Comparison of ENCODE assay signal across 21 cellular contexts in the genomic region with DNA sequence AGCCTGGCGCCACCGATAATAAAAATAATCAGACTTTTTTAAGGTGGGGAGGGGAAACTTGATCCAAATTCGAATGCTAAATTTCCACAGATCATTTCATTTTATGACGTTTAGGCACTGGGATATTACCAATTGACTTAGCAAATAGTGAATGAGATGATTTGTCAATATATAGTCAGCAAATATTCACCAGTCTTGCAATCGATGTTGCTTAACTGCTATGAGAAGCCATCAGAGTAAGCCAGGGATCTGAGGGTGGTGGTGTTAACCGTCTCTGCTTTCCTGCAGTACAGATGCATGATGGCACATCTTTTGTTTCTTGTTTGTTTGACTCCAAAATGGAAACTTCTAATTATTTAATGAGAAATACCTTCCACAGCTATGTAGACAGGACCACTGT.
A peak's percentile ranks its signal among the peaks of the same experiment; 100 is the strongest.
DNase-seq lines count a peak whose midpoint lies in the region; ATAC-seq and TF ChIP-seq lines count a peak whose summit lies in the region.
"Had no signal": no experiment of that assay in that cellular context is flagged by ENCODE, and none has a peak within 500 bp of the region (broad histone marks: within the 10 kb centered on the region; RNA-seq: fewer than 3 reads in every experiment).

No MANE protein-coding gene starts in this region.

- DNase-seq in HuH-7.5 (ENCODE audit: low spot score) (peak; percentile 13), iris pigment epithelial cell (ENCODE audit: low read depth) (peak; percentile 21), amygdala (lab: John Stamatoyannopoulos, UW) (no peak)
- DNase-seq in NK-92 treated with Interleukin-12 subunit alpha and Interleukin-12 subunit beta, amount 100 ng/mL, for 24 hours (lab: John Stamatoyannopoulos, UW): no peak
- no peak for DNase-seq in naive thymus-derived CD8-positive, alpha-beta T cell
- DNase-seq: AML-193; BE2C; CD4-positive, alpha-beta T cell; CD8-positive, alpha-beta memory T cell; DMS 273 treated with DMSO at 0.1 percent for 48 hours; DMS79; EL; GDM1; H9; HFFc6 had no signal

- no peaks in the 10 kb centered on the region for H3K4me1 ChIP-seq in HEK293 (ENCODE audit: control insufficient read depth, insufficient read depth, low read length)
- H3K4me1 ChIP-seq: BE2C had no signal

- no peak overlapping the region for H3K4me3 Mint-ChIP-seq in naive thymus-derived CD8-positive, alpha-beta T cell
- H3K4me3 Mint-ChIP-seq: CD14-positive monocyte; CD4-positive, alpha-beta T cell; CD8-positive, alpha-beta memory T cell; GM23338; H9 had no signal

- no peaks in the 10 kb centered on the region for H3K36me3 Mint-ChIP-seq in naive thymus-derived CD8-positive, alpha-beta T cell
- H3K36me3 Mint-ChIP-seq: CD14-positive monocyte; CD8-positive, alpha-beta memory T cell had no signal

- H3K4me1 Mint-ChIP-seq in naive thymus-derived CD8-positive, alpha-beta T cell: no peaks in the 10 kb centered on the region
- H3K4me1 Mint-ChIP-seq: CD14-positive monocyte; CD8-positive, alpha-beta memory T cell; GM23338; H9 had no signal

- TF ChIP-seq CTCF in HEK293 (tag by site-specific recombination; IDR thresholded peaks at IDR 0.05): no peak

- no peak overlapping the region for H3K27ac Mint-ChIP-seq in naive thymus-derived CD8-positive, alpha-beta T cell
- H3K27ac Mint-ChIP-seq: CD14-positive monocyte; CD4-positive, alpha-beta T cell; CD8-positive, alpha-beta memory T cell; GM23338; H9; HFFc6 had no signal

- no peak for ATAC-seq in naive thymus-derived CD8-positive, alpha-beta T cell
- ATAC-seq: GM12878, GM23338, HCT116 had no signal

- H3K36me3 ChIP-seq in HEK293 (ENCODE audit: control insufficient read depth in 2 of 2, insufficient read depth in 1 of 2, low read length in 2 of 2): no peaks in the 10 kb centered on the region
- H3K36me3 ChIP-seq: BE2C; BLaER1 treated with 17β-estradiol and CSF1 and Interleukin-3, amounts not matched to agents 10 nM and 100 nM had no signal

- no peaks in the 10 kb centered on the region for H3K9me3 Mint-ChIP-seq in naive thymus-derived CD8-positive, alpha-beta T cell
- H3K9me3 Mint-ChIP-seq: CD4-positive, alpha-beta T cell; CD8-positive, alpha-beta memory T cell; GM23338; H9; HFFc6 had no signal

- H3K4me3 ChIP-seq in HEK293 (ENCODE audit: low read depth, low read length): no peak overlapping the region
- H3K4me3 ChIP-seq: BLaER1 treated with 17β-estradiol and CSF1 and Interleukin-3, amounts not matched to agents 10 nM and 100 nM; GM12878; GM23338 had no signal

- peaks cover 4 to 26% (median 21%) of the 10 kb centered on the region in 5 donors for H3K27me3 Mint-ChIP-seq in naive thymus-derived CD8-positive, alpha-beta T cell

- no peaks in the 10 kb centered on the region for H3K9me3 ChIP-seq in HEK293 (ENCODE audit: control insufficient read depth, insufficient read depth, low read depth, low read length)
- H3K9me3 ChIP-seq: BE2C had no signal

- POLR2A ChIA-PET in HEK293 (lab: Yijun Ruan, JAX): no interaction called here
- POLR2A ChIA-PET in naive thymus-derived CD8-positive, alpha-beta T cell (lab: Charles Lee): no interaction called here

- H3K27ac ChIP-seq in HEK293 (ENCODE audit: extremely low read depth, low read depth, low read length): no peak overlapping the region
- H3K27ac ChIP-seq: BLaER1 treated with 17β-estradiol and CSF1 and Interleukin-3, amounts not matched to agents 10 nM and 100 nM had no signal

- CTCF ChIA-PET in HEK293 (lab: Yijun Ruan, JAX): no interaction called here

TF ChIP-seq in HEK293, 187 proteins besides CTCF, POLR2A, EP300 and RAD21:
- TF ChIP-seq ZBTB17 (tag by site-specific recombination; IDR thresholded peaks at IDR 0.05): 0 out of 2 replicates have a peak, but pooled peaks have one; percentile 44
- TF ChIP-seq ZNF23 (tag by site-specific recombination; IDR thresholded peaks at IDR 0.05; ENCODE audit: borderline replicate concordance): no peak
- TF ChIP-seq ZFP3 (tag by site-specific recombination; IDR thresholded peaks at IDR 0.05; ENCODE audit: low read depth): no peak
- TF ChIP-seq ZNF239 (tag by site-specific recombination; IDR thresholded peaks at IDR 0.05): no peak
- TF ChIP-seq, protein P1, sequence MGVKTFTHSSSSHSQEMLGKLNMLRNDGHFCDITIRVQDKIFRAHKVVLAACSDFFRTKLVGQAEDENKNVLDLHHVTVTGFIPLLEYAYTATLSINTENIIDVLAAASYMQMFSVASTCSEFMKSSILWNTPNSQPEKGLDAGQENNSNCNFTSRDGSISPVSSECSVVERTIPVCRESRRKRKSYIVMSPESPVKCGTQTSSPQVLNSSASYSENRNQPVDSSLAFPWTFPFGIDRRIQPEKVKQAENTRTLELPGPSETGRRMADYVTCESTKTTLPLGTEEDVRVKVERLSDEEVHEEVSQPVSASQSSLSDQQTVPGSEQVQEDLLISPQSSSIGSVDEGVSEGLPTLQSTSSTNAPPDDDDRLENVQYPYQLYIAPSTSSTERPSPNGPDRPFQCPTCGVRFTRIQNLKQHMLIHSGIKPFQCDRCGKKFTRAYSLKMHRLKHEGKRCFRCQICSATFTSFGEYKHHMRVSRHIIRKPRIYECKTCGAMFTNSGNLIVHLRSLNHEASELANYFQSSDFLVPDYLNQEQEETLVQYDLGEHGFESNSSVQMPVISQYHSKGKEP (tag by site-specific recombination; IDR thresholded peaks at IDR 0.05): no peak
- TF ChIP-seq, protein P2, sequence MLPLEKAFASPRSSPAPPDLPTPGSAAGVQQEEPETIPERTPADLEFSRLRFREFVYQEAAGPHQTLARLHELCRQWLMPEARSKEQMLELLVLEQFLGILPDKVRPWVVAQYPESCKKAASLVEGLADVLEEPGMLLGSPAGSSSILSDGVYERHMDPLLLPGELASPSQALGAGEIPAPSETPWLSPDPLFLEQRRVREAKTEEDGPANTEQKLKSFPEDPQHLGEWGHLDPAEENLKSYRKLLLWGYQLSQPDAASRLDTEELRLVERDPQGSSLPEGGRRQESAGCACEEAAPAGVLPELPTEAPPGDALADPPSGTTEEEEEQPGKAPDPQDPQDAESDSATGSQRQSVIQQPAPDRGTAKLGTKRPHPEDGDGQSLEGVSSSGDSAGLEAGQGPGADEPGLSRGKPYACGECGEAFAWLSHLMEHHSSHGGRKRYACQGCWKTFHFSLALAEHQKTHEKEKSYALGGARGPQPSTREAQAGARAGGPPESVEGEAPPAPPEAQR (tag by site-specific recombination; IDR thresholded peaks at IDR 0.05): no peak
- no peak for TF ChIP-seq KLF8 (tag by site-specific recombination; IDR thresholded peaks at IDR 0.05)
- TF ChIP-seq, protein P3, sequence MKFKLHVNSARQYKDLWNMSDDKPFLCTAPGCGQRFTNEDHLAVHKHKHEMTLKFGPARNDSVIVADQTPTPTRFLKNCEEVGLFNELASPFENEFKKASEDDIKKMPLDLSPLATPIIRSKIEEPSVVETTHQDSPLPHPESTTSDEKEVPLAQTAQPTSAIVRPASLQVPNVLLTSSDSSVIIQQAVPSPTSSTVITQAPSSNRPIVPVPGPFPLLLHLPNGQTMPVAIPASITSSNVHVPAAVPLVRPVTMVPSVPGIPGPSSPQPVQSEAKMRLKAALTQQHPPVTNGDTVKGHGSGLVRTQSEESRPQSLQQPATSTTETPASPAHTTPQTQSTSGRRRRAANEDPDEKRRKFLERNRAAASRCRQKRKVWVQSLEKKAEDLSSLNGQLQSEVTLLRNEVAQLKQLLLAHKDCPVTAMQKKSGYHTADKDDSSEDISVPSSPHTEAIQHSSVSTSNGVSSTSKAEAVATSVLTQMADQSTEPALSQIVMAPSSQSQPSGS (tag by site-specific recombination; IDR thresholded peaks at IDR 0.05; ENCODE audit: low read depth): no peak

Comparison
In these comparisons a context has a peak if more than half of its experiments do, and no peak if none do; other contexts are left out.
1. DNase-seq: peak in HuH-7.5 (single experiment) and iris pigment epithelial cell (single experiment); none in amygdala (0 of 56), NK-92 treated with Interleukin-12 subunit alpha and Interleukin-12 subunit beta, amount 100 ng/mL, for 24 hours (single experiment) and naive thymus-derived CD8-positive, alpha-beta T cell (0 of 10).